ENCODE assay signal across 36 cellular contexts in genomic region chrX:17471121-17471520, GRCh38.
"Had no signal": no experiment of that assay in that cellular context is flagged by ENCODE, and none has a peak within 500 bp of the region (broad histone marks: within the 10 kb centered on the region; RNA-seq: fewer than 3 reads in every experiment).

No MANE protein-coding gene starts in this region.

- H3K27me3 Mint-ChIP-seq: activated B cell treated with CpG ODN at 0.5 μM for 24 hours; activated CD4-positive, alpha-beta memory T cell treated with anti-CD3 and anti-CD28 coated beads for 36 hours; activated CD4-positive, alpha-beta T cell treated with anti-CD3 and anti-CD28 coated beads, Interleukin-2, amount 10 ng/mL, durations not matched to agents 24 days and 14 days; activated CD8-positive, alpha-beta T cell treated with anti-CD3 and anti-CD28 coated beads for 36 hours; activated T-helper 17 cell treated with anti-CD3 and anti-CD28 coated beads, Interleukin-2, amount 50 U/mL, for 72 hours had no signal

- H3K4me1 ChIP-seq: body of pancreas, breast epithelium had no signal

- H3K4me1 Mint-ChIP-seq: activated B cell treated with CpG ODN at 0.5 μM for 24 hours; activated CD4-positive, alpha-beta T cell treated with anti-CD3 and anti-CD28 coated beads, Interleukin-2, amount 10 ng/mL, durations not matched to agents 24 days and 14 days; activated naive CD8-positive, alpha-beta T cell treated with anti-CD3 and anti-CD28 coated beads for 36 hours; activated T-helper 17 cell treated with anti-CD3 and anti-CD28 coated beads, Interleukin-2, amount 50 U/mL, for 72 hours had no signal

- H3K4me3 ChIP-seq: adrenal gland, body of pancreas, breast epithelium had no signal

- ATAC-seq: activated CD8-positive, alpha-beta T cell treated with anti-CD3 and anti-CD28 coated beads for 36 hours; activated naive CD4-positive, alpha-beta T cell treated with anti-CD3 and anti-CD28 coated beads, Interleukin-2, amount 50 U/mL, for 72 hours; activated T-cell treated with anti-CD3 and anti-CD28 coated beads, Interleukin-2, amount 50 U/mL, for 4 hours; activated T-cell treated with anti-CD3 and anti-CD28 coated beads, Interleukin-2, amount 50 U/mL, for 72 hours; activated T-helper 17 cell treated with anti-CD3 and anti-CD28 coated beads, Interleukin-2, amount 50 U/mL, for 72 hours; body of pancreas had no signal

- H3K27me3 ChIP-seq: body of pancreas, brain microvascular endothelial cell had no signal

- H3K36me3 Mint-ChIP-seq: activated CD4-positive, alpha-beta memory T cell treated with anti-CD3 and anti-CD28 coated beads for 36 hours; activated naive CD4-positive, alpha-beta T cell treated with anti-CD3 and anti-CD28 coated beads, Interleukin-2, amount 50 U/mL, for 72 hours; activated naive CD8-positive, alpha-beta T cell treated with anti-CD3 and anti-CD28 coated beads for 36 hours had no signal

- FAIRE-seq: TTC549 had no signal

- H3K9me3 Mint-ChIP-seq: activated B cell treated with CpG ODN at 0.5 μM for 24 hours; activated CD4-positive, alpha-beta memory T cell treated with anti-CD3 and anti-CD28 coated beads for 36 hours; activated CD4-positive, alpha-beta T cell treated with anti-CD3 and anti-CD28 coated beads, Interleukin-2, amount 10 ng/mL, durations not matched to agents 24 days and 14 days; activated CD8-positive, alpha-beta T cell treated with anti-CD3 and anti-CD28 coated beads for 36 hours; activated naive CD4-positive, alpha-beta T cell treated with anti-CD3 and anti-CD28 coated beads for 36 hours; activated naive CD4-positive, alpha-beta T cell treated with anti-CD3 and anti-CD28 coated beads, Interleukin-2, amount 50 U/mL, for 72 hours; activated naive CD8-positive, alpha-beta T cell treated with anti-CD3 and anti-CD28 coated beads for 36 hours; activated T-cell treated with anti-CD3 and anti-CD28 coated beads, Interleukin-2, amount 50 U/mL, for 4 hours; activated T-cell treated with anti-CD3 and anti-CD28 coated beads, Interleukin-2, amount 50 U/mL, for 72 hours; activated T-helper 1 cell treated with anti-CD3 and anti-CD28 coated beads, Interleukin-12 subunit alpha, Interleukin-12 subunit beta, Interleukin-2, Interleukin-4 antibody, amounts not matched to agents 30 ng/mL and 10 ng/mL and 1 ng/mL, durations not matched to agents 14 hours and 24 hours and 36 hours; activated T-helper 17 cell treated with anti-CD3 and anti-CD28 coated beads, Interleukin-2, amount 50 U/mL, for 72 hours; T-helper 1 cell treated with Interleukin-12 subunit alpha and Interleukin-12 subunit beta and Interleukin-4 antibody, amounts not matched to agents 30 μg/mL and 1 μg/mL, for 36 hours; T-helper 2 cell treated with Interferon-gamma antibody and Interleukin-4, amounts not matched to agents 5 μg/mL and 100 μg/mL, for 36 hours had no signal

- H3K4me3 Mint-ChIP-seq: activated B cell treated with CpG ODN at 0.5 μM for 24 hours; activated CD4-positive, alpha-beta memory T cell treated with anti-CD3 and anti-CD28 coated beads for 36 hours; activated CD4-positive, alpha-beta T cell treated with anti-CD3 and anti-CD28 coated beads, Interleukin-2, amount 10 ng/mL, durations not matched to agents 24 days and 14 days; activated CD8-positive, alpha-beta T cell treated with anti-CD3 and anti-CD28 coated beads for 36 hours; activated naive CD4-positive, alpha-beta T cell treated with anti-CD3 and anti-CD28 coated beads for 36 hours; activated naive CD8-positive, alpha-beta T cell treated with anti-CD3 and anti-CD28 coated beads for 36 hours; activated T-cell treated with anti-CD3 and anti-CD28 coated beads, Interleukin-2, amount 50 U/mL, for 4 hours; activated T-cell treated with anti-CD3 and anti-CD28 coated beads, Interleukin-2, amount 50 U/mL, for 72 hours; activated T-helper 1 cell treated with anti-CD3 and anti-CD28 coated beads, Interleukin-12 subunit alpha, Interleukin-12 subunit beta, Interleukin-2, Interleukin-4 antibody, amounts not matched to agents 30 ng/mL and 10 ng/mL and 1 ng/mL, durations not matched to agents 14 hours and 24 hours and 36 hours; activated T-helper 17 cell treated with anti-CD3 and anti-CD28 coated beads, Interleukin-2, amount 50 U/mL, for 72 hours; T-helper 1 cell treated with Interleukin-12 subunit alpha and Interleukin-12 subunit beta and Interleukin-4 antibody, amounts not matched to agents 30 μg/mL and 1 μg/mL, for 36 hours; T-helper 2 cell treated with Interferon-gamma antibody and Interleukin-4, amounts not matched to agents 5 μg/mL and 100 μg/mL, for 36 hours had no signal

- H3K36me3 ChIP-seq: adrenal gland, brain microvascular endothelial cell, breast epithelium had no signal

- H3K9me3 ChIP-seq: adrenal gland, body of pancreas, breast epithelium had no signal

- H3K27ac Mint-ChIP-seq: activated B cell treated with CpG ODN at 0.5 μM for 24 hours; activated CD4-positive, alpha-beta memory T cell treated with anti-CD3 and anti-CD28 coated beads for 36 hours; activated CD4-positive, alpha-beta T cell treated with anti-CD3 and anti-CD28 coated beads, Interleukin-2, amount 10 ng/mL, durations not matched to agents 24 days and 14 days; activated CD8-positive, alpha-beta T cell treated with anti-CD3 and anti-CD28 coated beads for 36 hours; activated naive CD4-positive, alpha-beta T cell treated with anti-CD3 and anti-CD28 coated beads for 36 hours; activated naive CD4-positive, alpha-beta T cell treated with anti-CD3 and anti-CD28 coated beads, Interleukin-2, amount 50 U/mL, for 72 hours; activated naive CD8-positive, alpha-beta T cell treated with anti-CD3 and anti-CD28 coated beads for 36 hours; activated T-cell treated with anti-CD3 and anti-CD28 coated beads, Interleukin-2, amount 50 U/mL, for 72 hours; activated T-helper 1 cell treated with anti-CD3 and anti-CD28 coated beads, Interleukin-12 subunit alpha, Interleukin-12 subunit beta, Interleukin-2, Interleukin-4 antibody, amounts not matched to agents 30 ng/mL and 10 ng/mL and 1 ng/mL, durations not matched to agents 14 hours and 24 hours and 36 hours; activated T-helper 17 cell treated with anti-CD3 and anti-CD28 coated beads, Interleukin-2, amount 50 U/mL, for 72 hours; T-helper 1 cell treated with Interleukin-12 subunit alpha and Interleukin-12 subunit beta and Interleukin-4 antibody, amounts not matched to agents 30 μg/mL and 1 μg/mL, for 36 hours; T-helper 2 cell treated with Interferon-gamma antibody and Interleukin-4, amounts not matched to agents 5 μg/mL and 100 μg/mL, for 36 hours had no signal

- H3K27ac ChIP-seq: adrenal gland, body of pancreas, brain microvascular endothelial cell, breast epithelium, VCaP had no signal

- DNase-seq: activated B cell treated with CpG ODN at 0.5 μM for 24 hours; activated CD4-positive, alpha-beta memory T cell treated with anti-CD3 and anti-CD28 coated beads for 36 hours; activated CD4-positive, alpha-beta T cell treated with anti-CD3 and anti-CD28 coated beads for 4 hours; activated CD4-positive, alpha-beta T cell treated with anti-CD3 and anti-CD28 coated beads, Interleukin-2, amount 10 ng/mL, durations not matched to agents 24 days and 14 days; activated CD4-positive, alpha-beta T cell treated with anti-CD3 and anti-CD28 coated beads, Interleukin-2, amount 50 U/mL, for 1 hour; activated CD4-positive, alpha-beta T cell treated with anti-CD3 and anti-CD28 coated beads, Interleukin-2, amount 50 U/mL, for 4 hours; activated CD4-positive, CD25-positive, alpha-beta regulatory T cell treated with anti-CD3 and anti-CD28 coated beads, Interleukin-2, amount 50 U/mL, for 72 hours; activated CD8-positive, alpha-beta memory T cell treated with anti-CD3 and anti-CD28 coated beads, Interleukin-2, amount 50 U/mL, for 4 hours; activated CD8-positive, alpha-beta T cell treated with anti-CD3 and anti-CD28 coated beads for 36 hours; activated effector memory CD4-positive, alpha-beta T cell treated with anti-CD3 and anti-CD28 coated beads, Interleukin-2, amount 50 U/mL, for 16 hours; activated gamma-delta T cell treated with Interleukin-2 at 50 U/mL for 16 hours; activated naive CD4-positive, alpha-beta T cell; activated naive CD4-positive, alpha-beta T cell treated with anti-CD3 and anti-CD28 coated beads for 36 hours; activated naive CD4-positive, alpha-beta T cell treated with anti-CD3 and anti-CD28 coated beads, Interleukin-2, amount 50 U/mL, for 16 hours; activated naive CD8-positive, alpha-beta T cell treated with anti-CD3 and anti-CD28 coated beads for 36 hours; activated T-cell treated with anti-CD3 and anti-CD28 coated beads for 4 hours; activated T-cell treated with anti-CD3 and anti-CD28 coated beads, Interleukin-2, amount 50 U/mL, for 1 hour; activated T-cell treated with anti-CD3 and anti-CD28 coated beads, Interleukin-2, amount 50 U/mL, for 4 hours; activated T-cell treated with anti-CD3 and anti-CD28 coated beads, Interleukin-2, amount 50 U/mL, for 72 hours; adrenal gland; amniotic stem cell; aorta; body of pancreas; brain microvascular endothelial cell; central memory CD4-positive, alpha-beta T cell; T-helper 1 cell; T-helper 2 cell; T-helper 9 cell had no signal
